In genomic region chr1:235409045-235409820, GRCh38 we compare ENCODE assay signal across 27 cellular contexts. TPM values are rescaled to one million over a fixed set of nuclear protein-coding genes. Genes with fewer than 3 reads are reported as not detected.
DNase-seq lines count a peak whose midpoint lies in the region; ATAC-seq, FAIRE-seq and TF ChIP-seq lines count a peak whose summit lies in the region.
"Had no signal": no experiment of that assay in that cellular context is flagged by ENCODE, and none has a peak within 500 bp of the region (broad histone marks: within the 10 kb centered on the region; RNA-seq: fewer than 3 reads in every experiment).

No MANE protein-coding gene starts in this region.

- no peak for TF ChIP-seq EP300 in transverse colon (IDR thresholded peaks at IDR 0.05; ENCODE audit: low read depth)

- H3K9me3 Mint-ChIP-seq in Caco-2 (ENCODE audit: unreplicated experiment) = no peaks in the 10 kb centered on the region

- TF ChIP-seq POLR2A in transverse colon (IDR thresholded peaks at IDR 0.05) = no peak

- intact Hi-C loops in Caco-2 (cut with micrococcal nuclease; ENCODE audit: unreplicated experiment) (no loop called here), pancreas (cut with DNase I) (no loop called here), transverse colon (cut with DNase I; ENCODE audit: low total_unique reads) (no loop called here)

- H3K4me3 ChIP-seq in Caco-2 (ENCODE audit: low read depth, low read length) (no peak overlapping the region), fibroblast of villous mesenchyme (ENCODE audit: low read depth, low read length) (no peak overlapping the region), pancreas (no peak overlapping the region), transverse colon (no peak overlapping the region)
- H3K4me3 ChIP-seq: BLaER1 treated with 17β-estradiol and CSF1 and Interleukin-3, amounts not matched to agents 10 nM and 100 nM; body of pancreas; skin epidermis; uterus had no signal

- no peak for FAIRE-seq in pancreas (lab: Jason Lieb, UNC)

- no peak for TF ChIP-seq CTCF in Caco-2 (IDR thresholded peaks at IDR 0.05; ENCODE audit: insufficient read depth in 1 of 2, low read depth in 1 of 2, low read length in 1 of 2, severe bottlenecking in 1 of 2, unreplicated experiment in 1 of 2)
- no peak for TF ChIP-seq CTCF in fibroblast of villous mesenchyme (IDR thresholded peaks at IDR 0.05; ENCODE audit: insufficient read depth, low read depth, low read length)
- no peak for TF ChIP-seq CTCF in pancreas (IDR thresholded peaks at IDR 0.05)
- TF ChIP-seq CTCF in transverse colon (IDR thresholded peaks at IDR 0.05) = no peak

- H3K27ac Mint-ChIP-seq in Caco-2 (ENCODE audit: unreplicated experiment) = peak overlapping the region; percentile 65

- H3K4me1 ChIP-seq in Caco-2 (peaks cover 19% of the 10 kb centered on the region), pancreas (peaks cover 6 to 16% (median 8%) of the 10 kb centered on the region in 3 donors), transverse colon (peaks cover 0 to 19% (median 9%) of the 10 kb centered on the region in 4 donors)
- H3K4me1 ChIP-seq: BLaER1 treated with 17β-estradiol and CSF1 and Interleukin-3, amounts not matched to agents 10 nM and 100 nM; uterus had no signal

- WGBS in pancreas, 2 donors = 57 to 62% methylated on average over 7 of the region's 7 CpGs
- WGBS in transverse colon (ENCODE audit: low coverage in 1 of 2), 2 donors = 39 to 51% methylated on average over 5 to 7 of the region's 7 CpGs

- DNase-seq in Caco-2 = no peak
- DNase-seq in HuH-7.5 (ENCODE audit: low spot score) = peak; percentile 68
- DNase-seq in fibroblast of villous mesenchyme (ENCODE audit: low read depth) = peak; percentile 40
- no peak for DNase-seq in pancreas
- no peak for DNase-seq in transverse colon
- DNase-seq in NCI-H1105 (lab: John Stamatoyannopoulos, UW) = no peak
- DNase-seq in activated naive CD4-positive, alpha-beta T cell (lab: John Stamatoyannopoulos, UW) = no peak
- DNase-seq: activated CD4-positive, alpha-beta T cell treated with anti-CD3 and anti-CD28 coated beads for 4 hours; activated CD8-positive, alpha-beta memory T cell treated with anti-CD3 and anti-CD28 coated beads for 24 hours; activated gamma-delta T cell treated with Interleukin-2 at 50 U/mL for 16 hours; activated T-cell treated with anti-CD3 and anti-CD28 coated beads, Interleukin-2, amount 50 U/mL, for 1 hour; body of pancreas; Calu3; cerebellar nuclear complex; mammary epithelial cell; NCI-H1092; NCI-H187 treated with DMSO at 0.1 percent for 48 hours; NCI-H345; NCI-H774; stimulated activated CD4-positive, alpha-beta T cell treated with anti-CD3 and anti-CD28 coated beads, Interleukin-1b, Interleukin-23, amount 100 ng/mL, for 48 hours; substantia nigra; SW 1271; uterus had no signal

- no peak overlapping the region for H3K27ac ChIP-seq in pancreas
- no peak overlapping the region for H3K27ac ChIP-seq in transverse colon
- H3K27ac ChIP-seq: BLaER1 treated with 17β-estradiol and CSF1 and Interleukin-3, amounts not matched to agents 10 nM and 100 nM; skin epidermis; uterus had no signal

- H3K36me3 Mint-ChIP-seq in Caco-2 (ENCODE audit: insufficient read depth, unreplicated experiment) = peaks cover 28% of the 10 kb centered on the region

- no peaks in the 10 kb centered on the region for H3K27me3 Mint-ChIP-seq in Caco-2 (ENCODE audit: insufficient read depth, unreplicated experiment)

- H3K27me3 ChIP-seq in Caco-2 (replicated peaks; ENCODE audit: control insufficient read depth, insufficient read depth, low read length) (no peaks in the 10 kb centered on the region), pancreas (no peaks in the 10 kb centered on the region), transverse colon (no peaks in the 10 kb centered on the region)
- H3K27me3 ChIP-seq: BLaER1 treated with 17β-estradiol and CSF1 and Interleukin-3, amounts not matched to agents 10 nM and 100 nM; body of pancreas; uterus had no signal

- peaks cover 4% of the 10 kb centered on the region; the same call in 1 of the 2 replicates for H3K9me3 ChIP-seq in Caco-2
- no peaks in the 10 kb centered on the region for H3K9me3 ChIP-seq in pancreas
- H3K9me3 ChIP-seq in transverse colon = no peaks in the 10 kb centered on the region
- H3K9me3 ChIP-seq: BLaER1 treated with 17β-estradiol and CSF1 and Interleukin-3, amounts not matched to agents 10 nM and 100 nM; body of pancreas; uterus had no signal

- POLR2A ChIA-PET in Caco-2 (lab: Charles Lee) = interaction anchor here (1.1 kb wide), 1 partner anchor 81 kb away, joined by 6 read pairs; the partner anchor contains the start of genes ARID4B and GGPS1

- ATAC-seq in pancreas (peak in 3 of 4 donors; percentile 28 to 43 (median 35)), HG03521 (IDR thresholded peaks at IDR 0.05; ENCODE audit: unreplicated experiment) (no peak)
- ATAC-seq: body of pancreas, Right ventricle myocardium inferior had no signal

- no peaks in the 10 kb centered on the region for H3K36me3 ChIP-seq in Caco-2 (ENCODE audit: control insufficient read depth, insufficient read depth, low read length)
- no peaks in the 10 kb centered on the region for H3K36me3 ChIP-seq in pancreas
- no peaks in the 10 kb centered on the region for H3K36me3 ChIP-seq in transverse colon
- H3K36me3 ChIP-seq: uterus had no signal

- no TSS peak for BruUV-seq in Caco-2 (replicated peaks; lab: Mats Ljungman, UMichigan)

- peaks cover 23% of the 10 kb centered on the region for H3K4me1 Mint-ChIP-seq in Caco-2 (ENCODE audit: low read depth, unreplicated experiment)

- CTCF ChIA-PET in Caco-2 (lab: Charles Lee) = interaction anchor here (0.7 to 1.4 kb wide), 3 partner anchors 42 to 305 kb away, joined by 3 to 6 read pairs (median 4); partner anchors contain the start of gene TBCE

- H3K4me3 Mint-ChIP-seq in Caco-2 (ENCODE audit: unreplicated experiment) = no peak overlapping the region

- in situ Hi-C loops in transverse colon (cut with MboI; ENCODE audit: low pct_ligation_motif_present in 1 of 4, low pct_unique_long_range_greater_than_20kb in 1 of 4, low sequenced_read_pairs in 3 of 4) = loop anchor here in 2 of 4 donors (25.0 kb wide), 2 partner anchors 297 to 922 kb away; partner anchors contain the start of gene TARBP1 (in 1 of the 2)

RNA-seq across cellular contexts. Expression of gene TBCE, which starts 42.0 kb away (rescaled TPM):
- total RNA-seq in Caco-2 (2022) (38.5 and 40.0 TPM in 2 replicates), fibroblast of villous mesenchyme (22.9 and 28.5 TPM in 2 replicates), pancreas (10 to 100 TPM in 3 of 6 donors, 1 to 10 TPM in 3; 6.9 to 13.6 (median 9.8) TPM), transverse colon (10 to 100 TPM; 16.8 to 59.1 (median 23.9) TPM)
- 10 to 100 TPM; 17.1 to 18.8 TPM for polyA plus RNA-seq in pancreas

Comparison
In these comparisons a context has a peak if more than half of its experiments do, and no peak if none do; other contexts are left out.
1. DNase-seq: peak in HuH-7.5 (single experiment) and fibroblast of villous mesenchyme (single experiment); none in Caco-2 (0 of 2), pancreas (0 of 6), transverse colon (single experiment), NCI-H1105 (single experiment) and activated naive CD4-positive, alpha-beta T cell (0 of 4).